In the genomic region with DNA sequence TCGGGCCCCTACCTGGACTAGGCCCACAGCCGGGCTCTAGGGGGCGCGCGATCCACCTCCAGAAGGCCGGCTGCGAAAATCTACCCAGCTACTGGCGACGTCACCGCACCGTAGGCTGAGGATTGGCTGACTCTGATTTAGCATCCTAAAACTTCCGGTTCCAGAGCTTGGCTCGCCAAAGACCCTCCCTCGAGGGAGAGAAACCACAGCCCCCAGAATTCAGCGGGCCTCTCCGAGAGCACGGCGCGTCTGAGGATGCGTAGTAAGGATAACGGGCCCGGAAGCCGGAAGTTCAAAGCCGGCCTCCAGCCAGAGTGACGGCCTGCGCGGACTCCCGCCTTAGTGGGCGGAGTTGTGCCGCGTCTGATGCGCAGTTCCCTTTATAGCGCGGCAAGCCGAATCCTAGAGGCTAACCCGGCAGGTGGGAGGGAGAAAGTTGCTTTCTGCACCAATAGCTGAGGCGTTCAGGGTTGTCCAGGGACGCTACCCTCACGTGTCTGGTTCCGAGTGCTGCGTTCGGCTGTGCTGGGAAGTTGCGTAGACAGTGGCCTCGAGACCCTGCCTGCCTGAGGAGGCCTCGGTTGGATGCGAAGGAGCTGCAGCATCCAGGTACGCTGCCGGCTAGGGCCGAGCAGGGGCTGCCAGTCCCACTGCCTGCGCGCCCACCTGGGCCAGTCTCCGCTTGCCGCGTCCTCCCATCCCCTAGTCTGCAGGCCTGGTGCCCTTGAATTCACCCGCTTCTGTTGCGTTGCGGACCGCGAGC, we compare ENCODE assay signal across 1 cellular context.
TF ChIP-seq lines count a peak whose summit lies in the region.

A gene (plus strand): TSS at position 544 of the 763 bp plus-strand sequence. CDS start 7,808 bp downstream, outside the sequence.

TF ChIP-seq in K562, 482 proteins besides CTCF, POLR2A, EP300 and RAD21 (continued from another document and continues in another):
- TF ChIP-seq, protein P1, sequence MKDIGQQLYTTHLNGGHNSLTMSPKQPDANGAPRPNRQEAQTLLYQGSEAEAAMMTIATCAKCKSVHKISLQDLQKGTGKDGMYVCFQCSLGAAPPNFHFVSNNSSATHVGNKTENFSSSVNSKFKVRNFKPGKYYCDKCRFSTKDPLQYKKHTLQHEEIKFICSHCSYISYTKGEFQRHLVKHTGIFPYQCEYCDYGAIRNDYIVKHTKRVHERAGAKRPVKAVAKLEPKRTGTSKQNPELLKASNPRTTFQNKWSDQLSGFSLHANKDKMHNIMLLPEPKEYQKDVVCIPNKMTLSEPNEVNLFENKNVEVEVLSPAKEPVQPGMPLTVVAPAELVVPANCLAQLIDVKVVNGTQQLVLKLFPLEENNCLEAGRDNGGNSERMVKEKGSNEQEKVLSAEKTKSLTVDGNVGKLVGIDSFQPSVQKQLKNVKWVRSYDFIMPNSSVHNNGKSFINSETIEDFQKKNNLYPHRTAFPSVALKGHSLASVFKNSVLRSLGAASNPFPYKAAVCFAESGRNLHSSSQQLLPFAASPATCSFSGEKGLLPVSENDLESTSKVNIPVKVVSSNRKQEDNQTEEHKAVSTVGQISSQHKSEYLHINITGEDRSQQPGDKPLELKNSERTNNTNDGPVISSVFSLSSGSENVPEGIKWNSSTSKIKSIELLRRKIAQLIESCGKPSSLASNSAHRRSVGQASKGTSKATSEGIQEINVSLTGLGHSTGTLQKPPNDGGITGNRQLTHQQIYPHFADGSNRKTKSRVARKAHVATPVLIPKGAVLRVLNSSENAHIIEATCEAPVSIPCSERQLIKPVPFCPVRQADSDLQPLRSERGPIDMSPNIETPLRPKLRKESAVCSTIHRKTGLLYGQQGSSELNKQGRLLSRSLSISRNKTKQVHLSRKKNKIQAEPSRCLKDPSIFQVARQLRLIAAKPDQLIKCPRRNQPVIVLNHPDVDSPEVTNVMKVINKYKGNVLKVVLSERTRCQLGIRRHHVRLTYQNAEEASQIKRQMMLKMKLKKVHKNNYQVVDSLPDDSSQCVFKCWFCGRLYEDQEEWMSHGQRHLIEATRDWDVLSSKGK (CRISPR knock-in tag; IDR thresholded peaks at IDR 0.05) = no peak
- TF ChIP-seq, protein P2, sequence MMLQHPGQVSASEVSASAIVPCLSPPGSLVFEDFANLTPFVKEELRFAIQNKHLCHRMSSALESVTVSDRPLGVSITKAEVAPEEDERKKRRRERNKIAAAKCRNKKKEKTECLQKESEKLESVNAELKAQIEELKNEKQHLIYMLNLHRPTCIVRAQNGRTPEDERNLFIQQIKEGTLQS (IDR thresholded peaks at IDR 0.05) = no peak
- TF ChIP-seq, protein P2 (CRISPR knock-in tag; conservative IDR thresholded peaks at IDR 0.05) = no peak
- TF ChIP-seq, protein P3, sequence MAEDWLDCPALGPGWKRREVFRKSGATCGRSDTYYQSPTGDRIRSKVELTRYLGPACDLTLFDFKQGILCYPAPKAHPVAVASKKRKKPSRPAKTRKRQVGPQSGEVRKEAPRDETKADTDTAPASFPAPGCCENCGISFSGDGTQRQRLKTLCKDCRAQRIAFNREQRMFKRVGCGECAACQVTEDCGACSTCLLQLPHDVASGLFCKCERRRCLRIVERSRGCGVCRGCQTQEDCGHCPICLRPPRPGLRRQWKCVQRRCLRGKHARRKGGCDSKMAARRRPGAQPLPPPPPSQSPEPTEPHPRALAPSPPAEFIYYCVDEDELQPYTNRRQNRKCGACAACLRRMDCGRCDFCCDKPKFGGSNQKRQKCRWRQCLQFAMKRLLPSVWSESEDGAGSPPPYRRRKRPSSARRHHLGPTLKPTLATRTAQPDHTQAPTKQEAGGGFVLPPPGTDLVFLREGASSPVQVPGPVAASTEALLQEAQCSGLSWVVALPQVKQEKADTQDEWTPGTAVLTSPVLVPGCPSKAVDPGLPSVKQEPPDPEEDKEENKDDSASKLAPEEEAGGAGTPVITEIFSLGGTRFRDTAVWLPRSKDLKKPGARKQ (CRISPR knock-in tag; IDR thresholded peaks at IDR 0.05) = no peak
- no peak for TF ChIP-seq NR1H2 (CRISPR knock-in tag; IDR thresholded peaks at IDR 0.05)
- no peak for TF ChIP-seq ZNF589 (CRISPR knock-in tag; IDR thresholded peaks at IDR 0.05; ENCODE audit: low read depth)
- TF ChIP-seq HDAC2 (IDR thresholded peaks at IDR 0.05) = peak; percentile 76
- TF ChIP-seq JUND (IDR thresholded peaks at IDR 0.05; ENCODE audit: borderline replicate concordance, low read depth, low read length) = peak; percentile 49
- TF ChIP-seq JUND (tag; IDR thresholded peaks at IDR 0.05; ENCODE audit: borderline replicate concordance, low read depth, low read length) = 0 out of 3 replicates have a peak, but pooled peaks have one; percentile 12
- TF ChIP-seq, protein P4, sequence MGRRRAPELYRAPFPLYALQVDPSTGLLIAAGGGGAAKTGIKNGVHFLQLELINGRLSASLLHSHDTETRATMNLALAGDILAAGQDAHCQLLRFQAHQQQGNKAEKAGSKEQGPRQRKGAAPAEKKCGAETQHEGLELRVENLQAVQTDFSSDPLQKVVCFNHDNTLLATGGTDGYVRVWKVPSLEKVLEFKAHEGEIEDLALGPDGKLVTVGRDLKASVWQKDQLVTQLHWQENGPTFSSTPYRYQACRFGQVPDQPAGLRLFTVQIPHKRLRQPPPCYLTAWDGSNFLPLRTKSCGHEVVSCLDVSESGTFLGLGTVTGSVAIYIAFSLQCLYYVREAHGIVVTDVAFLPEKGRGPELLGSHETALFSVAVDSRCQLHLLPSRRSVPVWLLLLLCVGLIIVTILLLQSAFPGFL (CRISPR knock-in tag; IDR thresholded peaks at IDR 0.05) = no peak
- TF ChIP-seq ZNF124 (CRISPR knock-in tag; IDR thresholded peaks at IDR 0.05) = no peak
- TF ChIP-seq SPI1 (IDR thresholded peaks at IDR 0.05; ENCODE audit: borderline replicate concordance, low read depth, low read length) = peak; percentile 85
- TF ChIP-seq RBM22 (IDR thresholded peaks at IDR 0.05; ENCODE audit: low read depth, low read length, poor library complexity, severe bottlenecking) = no peak
- TF ChIP-seq, protein P5, sequence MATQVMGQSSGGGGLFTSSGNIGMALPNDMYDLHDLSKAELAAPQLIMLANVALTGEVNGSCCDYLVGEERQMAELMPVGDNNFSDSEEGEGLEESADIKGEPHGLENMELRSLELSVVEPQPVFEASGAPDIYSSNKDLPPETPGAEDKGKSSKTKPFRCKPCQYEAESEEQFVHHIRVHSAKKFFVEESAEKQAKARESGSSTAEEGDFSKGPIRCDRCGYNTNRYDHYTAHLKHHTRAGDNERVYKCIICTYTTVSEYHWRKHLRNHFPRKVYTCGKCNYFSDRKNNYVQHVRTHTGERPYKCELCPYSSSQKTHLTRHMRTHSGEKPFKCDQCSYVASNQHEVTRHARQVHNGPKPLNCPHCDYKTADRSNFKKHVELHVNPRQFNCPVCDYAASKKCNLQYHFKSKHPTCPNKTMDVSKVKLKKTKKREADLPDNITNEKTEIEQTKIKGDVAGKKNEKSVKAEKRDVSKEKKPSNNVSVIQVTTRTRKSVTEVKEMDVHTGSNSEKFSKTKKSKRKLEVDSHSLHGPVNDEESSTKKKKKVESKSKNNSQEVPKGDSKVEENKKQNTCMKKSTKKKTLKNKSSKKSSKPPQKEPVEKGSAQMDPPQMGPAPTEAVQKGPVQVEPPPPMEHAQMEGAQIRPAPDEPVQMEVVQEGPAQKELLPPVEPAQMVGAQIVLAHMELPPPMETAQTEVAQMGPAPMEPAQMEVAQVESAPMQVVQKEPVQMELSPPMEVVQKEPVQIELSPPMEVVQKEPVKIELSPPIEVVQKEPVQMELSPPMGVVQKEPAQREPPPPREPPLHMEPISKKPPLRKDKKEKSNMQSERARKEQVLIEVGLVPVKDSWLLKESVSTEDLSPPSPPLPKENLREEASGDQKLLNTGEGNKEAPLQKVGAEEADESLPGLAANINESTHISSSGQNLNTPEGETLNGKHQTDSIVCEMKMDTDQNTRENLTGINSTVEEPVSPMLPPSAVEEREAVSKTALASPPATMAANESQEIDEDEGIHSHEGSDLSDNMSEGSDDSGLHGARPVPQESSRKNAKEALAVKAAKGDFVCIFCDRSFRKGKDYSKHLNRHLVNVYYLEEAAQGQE (CRISPR knock-in tag; IDR thresholded peaks at IDR 0.05; ENCODE audit: low read depth) = 0 out of 2 replicates have a peak, but pooled peaks have one; percentile 22
- no peak for TF ChIP-seq RBM17 (IDR thresholded peaks at IDR 0.05; ENCODE audit: borderline replicate concordance, low read depth, low read length)
- no peak for TF ChIP-seq SLC30A9 (CRISPR knock-in tag; IDR thresholded peaks at IDR 0.05)
- TF ChIP-seq, protein P6, sequence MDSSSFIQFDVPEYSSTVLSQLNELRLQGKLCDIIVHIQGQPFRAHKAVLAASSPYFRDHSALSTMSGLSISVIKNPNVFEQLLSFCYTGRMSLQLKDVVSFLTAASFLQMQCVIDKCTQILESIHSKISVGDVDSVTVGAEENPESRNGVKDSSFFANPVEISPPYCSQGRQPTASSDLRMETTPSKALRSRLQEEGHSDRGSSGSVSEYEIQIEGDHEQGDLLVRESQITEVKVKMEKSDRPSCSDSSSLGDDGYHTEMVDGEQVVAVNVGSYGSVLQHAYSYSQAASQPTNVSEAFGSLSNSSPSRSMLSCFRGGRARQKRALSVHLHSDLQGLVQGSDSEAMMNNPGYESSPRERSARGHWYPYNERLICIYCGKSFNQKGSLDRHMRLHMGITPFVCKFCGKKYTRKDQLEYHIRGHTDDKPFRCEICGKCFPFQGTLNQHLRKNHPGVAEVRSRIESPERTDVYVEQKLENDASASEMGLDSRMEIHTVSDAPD (CRISPR knock-in tag; IDR thresholded peaks at IDR 0.05) = 0 out of 2 replicates have a peak, but pooled peaks have one; percentile 35
- TF ChIP-seq TARDBP (IDR thresholded peaks at IDR 0.05) = no peak
- peak; percentile 94 for TF ChIP-seq NFYB (IDR thresholded peaks at IDR 0.05; ENCODE audit: extremely low read depth, insufficient read length)
- no peak for TF ChIP-seq IRF2 (CRISPR knock-in tag; IDR thresholded peaks at IDR 0.05)
- TF ChIP-seq CHCHD3 (CRISPR knock-in tag; IDR thresholded peaks at IDR 0.05) = no peak
- TF ChIP-seq FOXJ3 (CRISPR knock-in tag; IDR thresholded peaks at IDR 0.05) = no peak
- no peak for TF ChIP-seq HMG20A (CRISPR knock-in tag; conservative IDR thresholded peaks at IDR 0.05)
- no peak for TF ChIP-seq FOXK1 (CRISPR knock-in tag; IDR thresholded peaks at IDR 0.05; ENCODE audit: borderline replicate concordance)
- TF ChIP-seq, protein P7, sequence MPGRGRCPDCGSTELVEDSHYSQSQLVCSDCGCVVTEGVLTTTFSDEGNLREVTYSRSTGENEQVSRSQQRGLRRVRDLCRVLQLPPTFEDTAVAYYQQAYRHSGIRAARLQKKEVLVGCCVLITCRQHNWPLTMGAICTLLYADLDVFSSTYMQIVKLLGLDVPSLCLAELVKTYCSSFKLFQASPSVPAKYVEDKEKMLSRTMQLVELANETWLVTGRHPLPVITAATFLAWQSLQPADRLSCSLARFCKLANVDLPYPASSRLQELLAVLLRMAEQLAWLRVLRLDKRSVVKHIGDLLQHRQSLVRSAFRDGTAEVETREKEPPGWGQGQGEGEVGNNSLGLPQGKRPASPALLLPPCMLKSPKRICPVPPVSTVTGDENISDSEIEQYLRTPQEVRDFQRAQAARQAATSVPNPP (IDR thresholded peaks at IDR 0.05; ENCODE audit: borderline replicate concordance, insufficient read depth, insufficient read length) = no peak
- TF ChIP-seq HNRNPH1 (optimal IDR thresholded peaks at IDR 0.05; ENCODE audit: low read depth, low read length) = no peak
- no peak for TF ChIP-seq RNF2 (IDR thresholded peaks at IDR 0.05)
- no peak for TF ChIP-seq ZNF311 (CRISPR knock-in tag; IDR thresholded peaks at IDR 0.05)
- TF ChIP-seq, protein P8, sequence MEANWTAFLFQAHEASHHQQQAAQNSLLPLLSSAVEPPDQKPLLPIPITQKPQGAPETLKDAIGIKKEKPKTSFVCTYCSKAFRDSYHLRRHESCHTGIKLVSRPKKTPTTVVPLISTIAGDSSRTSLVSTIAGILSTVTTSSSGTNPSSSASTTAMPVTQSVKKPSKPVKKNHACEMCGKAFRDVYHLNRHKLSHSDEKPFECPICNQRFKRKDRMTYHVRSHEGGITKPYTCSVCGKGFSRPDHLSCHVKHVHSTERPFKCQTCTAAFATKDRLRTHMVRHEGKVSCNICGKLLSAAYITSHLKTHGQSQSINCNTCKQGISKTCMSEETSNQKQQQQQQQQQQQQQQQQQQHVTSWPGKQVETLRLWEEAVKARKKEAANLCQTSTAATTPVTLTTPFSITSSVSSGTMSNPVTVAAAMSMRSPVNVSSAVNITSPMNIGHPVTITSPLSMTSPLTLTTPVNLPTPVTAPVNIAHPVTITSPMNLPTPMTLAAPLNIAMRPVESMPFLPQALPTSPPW (CRISPR knock-in tag; IDR thresholded peaks at IDR 0.05) = no peak
- TF ChIP-seq, protein P9, sequence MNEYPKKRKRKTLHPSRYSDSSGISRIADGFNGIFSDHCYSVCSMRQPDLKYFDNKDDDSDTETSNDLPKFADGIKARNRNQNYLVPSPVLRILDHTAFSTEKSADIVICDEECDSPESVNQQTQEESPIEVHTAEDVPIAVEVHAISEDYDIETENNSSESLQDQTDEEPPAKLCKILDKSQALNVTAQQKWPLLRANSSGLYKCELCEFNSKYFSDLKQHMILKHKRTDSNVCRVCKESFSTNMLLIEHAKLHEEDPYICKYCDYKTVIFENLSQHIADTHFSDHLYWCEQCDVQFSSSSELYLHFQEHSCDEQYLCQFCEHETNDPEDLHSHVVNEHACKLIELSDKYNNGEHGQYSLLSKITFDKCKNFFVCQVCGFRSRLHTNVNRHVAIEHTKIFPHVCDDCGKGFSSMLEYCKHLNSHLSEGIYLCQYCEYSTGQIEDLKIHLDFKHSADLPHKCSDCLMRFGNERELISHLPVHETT (CRISPR knock-in tag; conservative IDR thresholded peaks at IDR 0.05 in 1 of 2, IDR thresholded peaks at IDR 0.05 in 1 of 2) = no peak
- no peak for TF ChIP-seq JUNB (CRISPR knock-in tag; conservative IDR thresholded peaks at IDR 0.05)
- TF ChIP-seq SMAD4 (CRISPR knock-in tag; conservative IDR thresholded peaks at IDR 0.05) = peak; percentile 67
- TF ChIP-seq, protein P10, sequence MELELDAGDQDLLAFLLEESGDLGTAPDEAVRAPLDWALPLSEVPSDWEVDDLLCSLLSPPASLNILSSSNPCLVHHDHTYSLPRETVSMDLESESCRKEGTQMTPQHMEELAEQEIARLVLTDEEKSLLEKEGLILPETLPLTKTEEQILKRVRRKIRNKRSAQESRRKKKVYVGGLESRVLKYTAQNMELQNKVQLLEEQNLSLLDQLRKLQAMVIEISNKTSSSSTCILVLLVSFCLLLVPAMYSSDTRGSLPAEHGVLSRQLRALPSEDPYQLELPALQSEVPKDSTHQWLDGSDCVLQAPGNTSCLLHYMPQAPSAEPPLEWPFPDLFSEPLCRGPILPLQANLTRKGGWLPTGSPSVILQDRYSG (tag; conservative IDR thresholded peaks at IDR 0.05; ENCODE audit: low read depth) = no peak
- TF ChIP-seq BCOR (IDR thresholded peaks at IDR 0.05) = no peak; the same call in 1 of the 2 replicates
- no peak for TF ChIP-seq ZC3H8 (IDR thresholded peaks at IDR 0.05)
- TF ChIP-seq, protein P11, sequence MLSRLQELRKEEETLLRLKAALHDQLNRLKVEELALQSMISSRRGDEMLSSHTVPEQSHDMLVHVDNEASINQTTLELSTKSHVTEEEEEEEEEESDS (CRISPR knock-in tag; IDR thresholded peaks at IDR 0.05) = no peak
- TF ChIP-seq TEAD4 (IDR thresholded peaks at IDR 0.05; ENCODE audit: low read length) = no peak; the same call in 1 of the 2 replicates
- no peak for TF ChIP-seq TEAD4 (CRISPR knock-in tag; IDR thresholded peaks at IDR 0.05; ENCODE audit: borderline replicate concordance)
- TF ChIP-seq ATF1 (CRISPR knock-in tag; IDR thresholded peaks at IDR 0.05) = peak; percentile 44; the same call in 1 of the 2 replicates
- peak; percentile 98 for TF ChIP-seq ATF1 (tag; IDR thresholded peaks at IDR 0.05)
